1 cellular context compared by ENCODE assay signal in genomic region chr10:3787001-3787400, GRCh38.
TF ChIP-seq lines count a peak whose summit lies in the region.

No MANE protein-coding gene starts in this region.

TF ChIP-seq in HepG2, 621 proteins besides CTCF, POLR2A, EP300 and RAD21 (continued from another document):
- TF ChIP-seq CEBPZ (IDR thresholded peaks at IDR 0.05; ENCODE audit: low read length) (no peak), TRIM24 (CRISPR knock-in tag; IDR thresholded peaks at IDR 0.05) (no peak), GTF2F1 (IDR thresholded peaks at IDR 0.05; ENCODE audit: low read length) (no peak), HNRNPK (IDR thresholded peaks at IDR 0.05; ENCODE audit: low read depth, low read length, poor library complexity, severe bottlenecking) (peak; percentile 3), ZNF264 (CRISPR knock-in tag; IDR thresholded peaks at IDR 0.05) (0 out of 2 replicates have a peak, but pooled peaks have one; percentile 8), SMC3 (IDR thresholded peaks at IDR 0.05; ENCODE audit: low read length) (0 out of 2 replicates have a peak, but pooled peaks have one; percentile 15), ZNF577 (CRISPR knock-in tag; IDR thresholded peaks at IDR 0.05; ENCODE audit: borderline replicate concordance, low read depth) (no peak), DMAP1 (CRISPR knock-in tag; IDR thresholded peaks at IDR 0.05) (no peak)
- TF ChIP-seq, protein P1, sequence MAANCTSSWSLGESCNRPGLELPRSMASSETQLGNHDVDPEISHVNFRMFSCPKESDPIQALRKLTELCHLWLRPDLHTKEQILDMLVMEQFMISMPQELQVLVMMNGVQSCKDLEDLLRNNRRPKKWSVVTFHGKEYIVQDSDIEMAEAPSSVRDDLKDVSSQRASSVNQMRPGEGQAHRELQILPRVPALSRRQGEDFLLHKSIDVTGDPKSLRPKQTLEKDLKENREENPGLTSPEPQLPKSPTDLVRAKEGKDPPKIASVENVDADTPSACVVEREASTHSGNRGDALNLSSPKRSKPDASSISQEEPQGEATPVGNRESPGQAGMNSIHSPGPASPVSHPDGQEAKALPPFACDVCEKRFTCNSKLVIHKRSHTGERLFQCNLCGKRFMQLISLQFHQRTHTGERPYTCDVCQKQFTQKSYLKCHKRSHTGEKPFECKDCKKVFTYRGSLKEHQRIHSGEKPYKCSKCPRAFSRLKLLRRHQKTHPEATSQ (CRISPR knock-in tag; IDR thresholded peaks at IDR 0.05; ENCODE audit: borderline replicate concordance) = peak; percentile 9; the same call in 1 of the 2 replicates
